Comparison of ENCODE assay signal across 12 cellular contexts in genomic region chr10:101007099-101007711, GRCh38. TPM values are rescaled to one million over a fixed set of nuclear protein-coding genes. Genes with fewer than 3 reads are reported as not detected.
A peak's percentile ranks its signal among the peaks of the same experiment; 100 is the strongest.
DNase-seq lines count a peak whose midpoint lies in the region; ATAC-seq and TF ChIP-seq lines count a peak whose summit lies in the region.
"Had no signal": no experiment of that assay in that cellular context is flagged by ENCODE, and none has a peak within 500 bp of the region (broad histone marks: within the 10 kb centered on the region; RNA-seq: fewer than 3 reads in every experiment).

No MANE protein-coding gene starts in this region.

- in situ Hi-C loops in Panc1 (cut with HindIII; ENCODE audit: low pct_unique_long_range_greater_than_20kb, low sequenced_read_pairs), result no loop called here

- no peaks in the 10 kb centered on the region for H3K27me3 ChIP-seq in Panc1 (ENCODE audit: control insufficient read depth, insufficient read depth, low read length)
- H3K27me3 ChIP-seq in cardiac muscle cell, result no peaks in the 10 kb centered on the region
- no peaks in the 10 kb centered on the region for H3K27me3 ChIP-seq in osteoblast (ENCODE audit: insufficient read depth, low read length)

- POLR2A ChIA-PET in Panc1 (lab: Charles Lee), result no interaction called here

- peaks cover 12% of the 10 kb centered on the region for H3K4me1 ChIP-seq in Panc1 (ENCODE audit: control insufficient read depth, insufficient read depth, low read length)
- H3K4me1 ChIP-seq in cardiac muscle cell (ENCODE audit: low read depth), result peaks cover 11% of the 10 kb centered on the region
- H3K4me1 ChIP-seq in osteoblast (ENCODE audit: insufficient read depth, low read length), result peaks cover 12% of the 10 kb centered on the region

- no peak overlapping the region for H2AFZ ChIP-seq in osteoblast (ENCODE audit: low read length)

- H3K9me3 ChIP-seq in Panc1 (ENCODE audit: control insufficient read depth, insufficient read depth, low read depth, low read length) (no peaks in the 10 kb centered on the region), cardiac muscle cell (ENCODE audit: low read depth) (no peaks in the 10 kb centered on the region), osteoblast (ENCODE audit: low read depth, low read length) (no peaks in the 10 kb centered on the region)

- H3K4me3 ChIP-seq in Panc1 (ENCODE audit: low read depth in 2 of 2, low read length in 2 of 2), result no peak overlapping the region
- H3K4me3 ChIP-seq in cardiac muscle cell, result no peak overlapping the region
- no peak overlapping the region for H3K4me3 ChIP-seq in osteoblast (ENCODE audit: insufficient read depth, low read length)

- ATAC-seq in Panc1, result peak; percentile 30; the same call in 1 of the 2 replicates
- ATAC-seq in HG03571 (IDR thresholded peaks at IDR 0.05; ENCODE audit: unreplicated experiment), result no peak
- ATAC-seq: activated naive CD4-positive, alpha-beta T cell treated with anti-CD3 and anti-CD28 coated beads, Interleukin-2, amount 50 U/mL, for 72 hours had no signal

- CTCF ChIA-PET in Panc1 (lab: Charles Lee), result interaction anchor here (1.0 to 2.1 kb wide), 2 partner anchors 9 to 12 kb away, joined by 4 to 9 read pairs; no protein-coding TSS in a partner anchor

- H4K20me1 ChIP-seq in osteoblast (ENCODE audit: insufficient read depth, low read length), result peaks cover 37% of the 10 kb centered on the region

- intact Hi-C loops in Panc1 (cut with micrococcal nuclease; ENCODE audit: unreplicated experiment), result no loop called here

- TF ChIP-seq CTCF in Panc1 (IDR thresholded peaks at IDR 0.05) (no peak), cardiac muscle cell (IDR thresholded peaks at IDR 0.05; ENCODE audit: low read depth, low read length) (no peak), osteoblast (IDR thresholded peaks at IDR 0.05; ENCODE audit: extremely low read depth, low read depth, low read length) (no peak)

- H3K36me3 ChIP-seq in Panc1 (ENCODE audit: control insufficient read depth, insufficient read depth, low read length), result peaks cover 3% of the 10 kb centered on the region; the same call in 1 of the 2 replicates
- peaks cover 46% of the 10 kb centered on the region for H3K36me3 ChIP-seq in cardiac muscle cell
- H3K36me3 ChIP-seq in osteoblast (ENCODE audit: insufficient read depth, low read length), result peaks cover 43% of the 10 kb centered on the region

- peaks cover 37% of the 10 kb centered on the region for H3K79me2 ChIP-seq in osteoblast (ENCODE audit: insufficient read depth, low read length)

- no peak overlapping the region for H3K4me2 ChIP-seq in osteoblast (ENCODE audit: insufficient read depth, low read length)

- no TSS peak for BruUV-seq in Panc1 (replicated peaks; lab: Mats Ljungman, UMichigan)

- H3K27ac ChIP-seq in Panc1 (ENCODE audit: low read length) (no peak overlapping the region), cardiac muscle cell (peak overlapping the region; percentile 62), osteoblast (ENCODE audit: low read depth, low read length) (no peak overlapping the region)

- DNase-seq in AG08396 (ENCODE audit: low spot score) (peak; percentile 60), Panc1 (ENCODE audit: low read depth, low spot score) (no peak), cardiac muscle cell (ENCODE audit: low read depth in 1 of 2, low spot score in 1 of 2) (no peak), osteoblast (ENCODE audit: insufficient read length, low spot score, missing footprints) (peak; percentile 82), LoVo (ENCODE audit: low spot score) (no peak), NCI-H774 (lab: John Stamatoyannopoulos, UW) (no peak)
- no peak for DNase-seq in activated CD4-positive, alpha-beta T cell treated with anti-CD3 and anti-CD28 coated beads for 1 hour
- DNase-seq: EL, H9, NCI-H1417 had no signal

RNA-seq across cellular contexts. Expression of gene LZTS2, which starts 7.6 kb away (rescaled TPM):
- 65.5 TPM for total RNA-seq in Panc1 (2021; ENCODE audit: unreplicated experiment)
- 97.7 TPM for polyA plus RNA-seq in Panc1 (2012; ENCODE audit: insufficient read length)
- 156 and 168 TPM in 2 replicates for total RNA-seq in cardiac muscle cell
- 128 and 129 TPM in 2 replicates for polyA plus RNA-seq in cardiac muscle cell
- total RNA-seq in osteoblast, result 117 and 127 TPM in 2 replicates

RNA-seq across cellular contexts. Expression of gene TWNK, which starts 19.9 kb away (rescaled TPM):
- total RNA-seq in Panc1 (2021; ENCODE audit: unreplicated experiment), result 30.5 TPM
- polyA plus RNA-seq in Panc1 (2012; ENCODE audit: insufficient read length), result 25.0 TPM
- total RNA-seq in cardiac muscle cell, result 6.1 and 7.6 TPM in 2 replicates
- polyA plus RNA-seq in cardiac muscle cell, result 6.9 and 12.3 TPM in 2 replicates
- 3.2 and 3.3 TPM in 2 replicates for total RNA-seq in osteoblast

RNA-seq across cellular contexts. Expression of gene MRPL43, which starts 19.9 kb away (rescaled TPM):
- total RNA-seq in Panc1 (2021; ENCODE audit: unreplicated experiment), result 108 TPM
- 196 TPM for polyA plus RNA-seq in Panc1 (2012; ENCODE audit: insufficient read length)
- 91.8 and 114 TPM in 2 replicates for total RNA-seq in cardiac muscle cell
- polyA plus RNA-seq in cardiac muscle cell, result 128 and 131 TPM in 2 replicates
- total RNA-seq in osteoblast, result 48.5 and 55.7 TPM in 2 replicates

RNA-seq across cellular contexts. Expression of gene PDZD7, which starts 23.7 kb away (rescaled TPM):
- total RNA-seq in Panc1 (2021; ENCODE audit: unreplicated experiment) (1.8 TPM), cardiac muscle cell (1.3 and 4.5 TPM in 2 replicates), osteoblast (0.72 and 1.2 TPM in 2 replicates)
- 2.0 TPM for polyA plus RNA-seq in Panc1 (2012; ENCODE audit: insufficient read length)
- 2.4 and 7.7 TPM in 2 replicates for polyA plus RNA-seq in cardiac muscle cell

RNA-seq across cellular contexts. Expression of gene SFXN3, which starts 23.8 kb away (rescaled TPM):
- total RNA-seq in Panc1 (2021; ENCODE audit: unreplicated experiment), result 15.3 TPM
- 12.9 TPM for polyA plus RNA-seq in Panc1 (2012; ENCODE audit: insufficient read length)
- total RNA-seq in cardiac muscle cell, result 32.7 and 37.8 TPM in 2 replicates
- 23.3 and 23.4 TPM in 2 replicates for polyA plus RNA-seq in cardiac muscle cell
- total RNA-seq in osteoblast, result 103 and 106 TPM in 2 replicates

Comparison
In these comparisons a context has a peak if more than half of its experiments do, and no peak if none do; other contexts are left out.
1. DNase-seq: peak in AG08396 (single experiment) and osteoblast (single experiment); none in Panc1 (single experiment), cardiac muscle cell (0 of 2), activated CD4-positive, alpha-beta T cell treated with anti-CD3 and anti-CD28 coated beads for 1 hour (single experiment), LoVo (single experiment) and NCI-H774 (single experiment).